ENCODE assay signal across 16 cellular contexts in the genomic region with DNA sequence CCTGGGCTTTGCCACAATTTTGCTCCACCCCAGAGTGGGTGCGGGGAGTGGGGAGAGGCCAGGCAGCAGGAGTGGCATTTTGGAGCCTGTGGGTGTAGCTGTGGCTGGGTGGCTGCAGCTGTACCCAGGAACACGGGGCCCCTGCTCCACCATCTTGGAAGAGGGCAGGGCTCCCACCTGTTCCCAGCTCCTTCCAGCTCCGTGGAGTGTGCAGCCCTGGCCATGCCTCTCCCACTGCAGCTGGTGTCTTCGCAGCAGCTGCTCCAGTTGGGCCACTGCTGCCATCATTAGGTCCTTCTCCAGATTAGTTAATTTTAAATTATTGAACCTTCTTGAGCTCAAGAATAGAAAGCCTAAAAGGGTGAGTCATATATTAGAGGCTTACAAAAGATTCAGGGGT.
"Had no signal": no experiment of that assay in that cellular context is flagged by ENCODE, and none has a peak within 500 bp of the region (broad histone marks: within the 10 kb centered on the region; RNA-seq: fewer than 3 reads in every experiment).

No MANE protein-coding gene starts in this region.

- H3K4me2 ChIP-seq: smooth muscle cell had no signal

- H3K4me3 ChIP-seq: esophagus squamous epithelium, gastroesophageal sphincter, left ventricle myocardium inferior, lower lobe of right lung, right atrium auricular region, smooth muscle cell had no signal

- ATAC-seq: effector memory CD8-positive, alpha-beta T cell; gastroesophageal sphincter; left cardiac atrium had no signal

- H3K27me3 ChIP-seq: esophagus squamous epithelium, gastroesophageal sphincter, neutrophil, right atrium auricular region had no signal

- FAIRE-seq: colon, kidney, urothelium cell line had no signal

- H3K27ac ChIP-seq: esophagus squamous epithelium, gastroesophageal sphincter, left ventricle myocardium inferior, lower lobe of right lung, neutrophil, right atrium auricular region had no signal

- DNase-seq: effector memory CD8-positive, alpha-beta T cell; esophagus squamous epithelium; foreskin fibroblast; kidney; left cardiac atrium; left ventricle myocardium inferior; lower lobe of right lung; naive B cell; stimulated activated CD4-positive, alpha-beta T cell treated with anti-CD3 and anti-CD28 coated beads, Interleukin-2, amount 100 ng/mL, for 48 hours; stimulated activated naive CD4-positive, alpha-beta T cell treated with Interleukin-2 at 50 U/mL for 16 hours had no signal

- H3K9me3 ChIP-seq: esophagus squamous epithelium, gastroesophageal sphincter, left ventricle myocardium inferior, lower lobe of right lung, neutrophil, right atrium auricular region had no signal

- H3K36me3 ChIP-seq: lower lobe of right lung, right atrium auricular region had no signal
